Comparison of ENCODE assay signal across 8 cellular contexts in the genomic region with DNA sequence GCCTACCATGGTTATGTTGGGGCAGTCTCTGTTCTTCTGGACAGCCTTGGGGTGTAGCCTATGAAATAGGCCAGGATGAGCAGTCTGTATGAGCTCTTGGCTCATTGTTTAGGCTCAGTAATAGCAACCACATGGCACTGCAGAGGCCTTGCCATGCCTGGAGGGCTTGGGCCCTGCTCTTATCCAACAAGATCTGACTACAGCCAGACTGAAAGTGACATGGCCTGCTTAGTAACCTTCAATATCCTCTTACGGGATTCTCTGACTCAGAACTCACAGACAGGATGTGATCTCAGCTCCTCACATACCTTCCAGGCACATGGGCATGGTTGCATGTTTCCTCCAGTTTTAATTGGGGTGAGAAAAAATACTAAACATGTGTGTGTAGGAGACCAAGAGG.
A peak's percentile ranks its signal among the peaks of the same experiment; 100 is the strongest.
DNase-seq lines count a peak whose midpoint lies in the region; ATAC-seq and TF ChIP-seq lines count a peak whose summit lies in the region.

No MANE protein-coding gene starts in this region.

- H3K27me3 ChIP-seq in tibial artery (no peaks in the 10 kb centered on the region), spleen (replicated peaks in 1 of 7) (no peaks in the 10 kb centered on the region)

- DNase-seq in AG20443 (ENCODE audit: low spot score) (peak; percentile 88), HPDE6-E6E7 (ENCODE audit: extremely low spot score) (peak; percentile 85), islet precursor cell (peak; percentile 96), tibial artery (no peak), NCI-H2081 (lab: John Stamatoyannopoulos, UW) (no peak), spleen (no peak)
- peak; percentile 59 for DNase-seq in activated T-cell treated with anti-CD3 and anti-CD28 coated beads, Interleukin-2, amount 50 U/mL, for 24 hours

- peak overlapping the region; percentile 92 for H3K27ac Mint-ChIP-seq in activated T-cell treated with anti-CD3 and anti-CD28 coated beads, Interleukin-2, amount 50 U/mL, for 24 hours

- TF ChIP-seq CTCF in tibial artery (IDR thresholded peaks at IDR 0.05) (no peak), spleen (IDR thresholded peaks at IDR 0.05 in 8 of 11, conservative IDR thresholded peaks at IDR 0.05 in 3 of 11) (no peak)

- H3K36me3 ChIP-seq in tibial artery (no peaks in the 10 kb centered on the region), spleen (no peaks in the 10 kb centered on the region)

- intact Hi-C loops in tibial artery (cut with DNase I; ENCODE audit: low total_unique reads), result loop anchor here (10.0 kb wide), 1 partner anchor 232 kb away; no protein-coding TSS in a partner anchor
- intact Hi-C loops in spleen (cut with DNase I; ENCODE audit: low total_unique reads), result no loop called here

- H3K4me3 ChIP-seq in tibial artery (no peak overlapping the region), spleen (no peak overlapping the region)

- H3K27me3 Mint-ChIP-seq in activated T-cell treated with anti-CD3 and anti-CD28 coated beads, Interleukin-2, amount 50 U/mL, for 24 hours, result no peaks in the 10 kb centered on the region

- no peak overlapping the region for H3K4me3 Mint-ChIP-seq in activated T-cell treated with anti-CD3 and anti-CD28 coated beads, Interleukin-2, amount 50 U/mL, for 24 hours

- H3K9me3 Mint-ChIP-seq in activated T-cell treated with anti-CD3 and anti-CD28 coated beads, Interleukin-2, amount 50 U/mL, for 24 hours, result peaks cover 14% of the 10 kb centered on the region

- WGBS in spleen, 5 donors, result 15 to 41% (median 33%) methylated on average over 1 of the region's 1 CpG

- no peak for TF ChIP-seq POLR2A in spleen (IDR thresholded peaks at IDR 0.05)

- peaks cover 0 to 34% (median 13%) of the 10 kb centered on the region in 4 donors for H3K4me1 ChIP-seq in tibial artery
- H3K4me1 ChIP-seq in spleen, result peaks cover 0 to 6% (median 3%) of the 10 kb centered on the region in 6 donors

- H3K4me1 Mint-ChIP-seq in activated T-cell treated with anti-CD3 and anti-CD28 coated beads, Interleukin-2, amount 50 U/mL, for 24 hours (ENCODE audit: low read depth), result peaks cover 39% of the 10 kb centered on the region

- H3K9me3 ChIP-seq in tibial artery, result no peaks in the 10 kb centered on the region
- no peaks in the 10 kb centered on the region for H3K9me3 ChIP-seq in spleen

- H3K36me3 Mint-ChIP-seq in activated T-cell treated with anti-CD3 and anti-CD28 coated beads, Interleukin-2, amount 50 U/mL, for 24 hours (ENCODE audit: low read depth), result peaks cover 9% of the 10 kb centered on the region

- ATAC-seq in GM19397 (IDR thresholded peaks at IDR 0.05; ENCODE audit: unreplicated experiment), result peak; percentile 78

- H3K27ac ChIP-seq in tibial artery (peak overlapping the region; percentile 23 to 39), spleen (no peak overlapping the region)

Comparison
In these comparisons a context has a peak if more than half of its experiments do, and no peak if none do; other contexts are left out.
1. DNase-seq: peak in AG20443 (single experiment), HPDE6-E6E7 (single experiment), activated T-cell treated with anti-CD3 and anti-CD28 coated beads, Interleukin-2, amount 50 U/mL, for 24 hours (single experiment) and islet precursor cell (single experiment); none in tibial artery (0 of 2), NCI-H2081 (0 of 2) and spleen (single experiment).
2. H3K27ac ChIP-seq: peak in tibial artery (2 of 2); none in spleen (0 of 8).